1 cellular context compared by ENCODE assay signal in genomic region chr4:138948918-138949317, GRCh38.
TF ChIP-seq lines count a peak whose summit lies in the region.

No MANE protein-coding gene starts in this region.

TF ChIP-seq in IMR-90, 13 proteins besides CTCF, POLR2A, EP300 and RAD21 (continued from another document):
- TF ChIP-seq USF2 (IDR thresholded peaks at IDR 0.05; ENCODE audit: low read depth, low read length) (no peak), RFX5 (IDR thresholded peaks at IDR 0.05; ENCODE audit: low read depth, low read length) (no peak), CEBPB (IDR thresholded peaks at IDR 0.05; ENCODE audit: low read depth, low read length) (no peak), ELK1 (IDR thresholded peaks at IDR 0.05; ENCODE audit: borderline replicate concordance, low read depth, low read length) (no peak), MXI1 (IDR thresholded peaks at IDR 0.05; ENCODE audit: borderline replicate concordance, low read depth, low read length) (no peak), CHD1 (IDR thresholded peaks at IDR 0.05; ENCODE audit: low read depth, low read length) (no peak), RCOR1 (IDR thresholded peaks at IDR 0.05; ENCODE audit: insufficient replicate concordance, low read length) (no peak), BHLHE40 (IDR thresholded peaks at IDR 0.05; ENCODE audit: low read depth, low read length) (no peak), NFE2L2 (IDR thresholded peaks at IDR 0.05; ENCODE audit: low read depth, low read length) (no peak), MAFK (IDR thresholded peaks at IDR 0.05; ENCODE audit: low read depth, low read length) (no peak), SMC3 (IDR thresholded peaks at IDR 0.05; ENCODE audit: low read depth, low read length) (no peak)
